17 cellular contexts compared by ENCODE assay signal in genomic region chr6:168171673-168172352, GRCh38.
"Had no signal": no experiment of that assay in that cellular context is flagged by ENCODE, and none has a peak within 500 bp of the region (broad histone marks: within the 10 kb centered on the region; RNA-seq: fewer than 3 reads in every experiment).

No MANE protein-coding gene starts in this region.

- H3K9me3 ChIP-seq: body of pancreas, gastroesophageal sphincter, suprapubic skin had no signal

- H3K4me3 Mint-ChIP-seq: activated CD8-positive, alpha-beta memory T cell treated with anti-CD3 and anti-CD28 coated beads, Interleukin-2, amount 10 ng/mL, durations not matched to agents 7 days and 5 days; activated T-cell treated with anti-CD3 and anti-CD28 coated beads, Interleukin-2, amount 50 U/mL, for 4 hours; central memory CD8-positive, alpha-beta T cell; nephron progenitor cell; T-helper 2 cell treated with Interferon-gamma antibody and Interleukin-4, amounts not matched to agents 5 μg/mL and 100 μg/mL, for 36 hours had no signal

- H3K9me3 Mint-ChIP-seq: activated T-cell treated with anti-CD3 and anti-CD28 coated beads, Interleukin-2, amount 50 U/mL, for 4 hours; nephron progenitor cell had no signal

- H3K4me3 ChIP-seq: body of pancreas, gastroesophageal sphincter, suprapubic skin had no signal

- H3K27ac Mint-ChIP-seq: activated CD8-positive, alpha-beta memory T cell treated with anti-CD3 and anti-CD28 coated beads, Interleukin-2, amount 10 ng/mL, durations not matched to agents 7 days and 5 days; activated naive CD4-positive, alpha-beta T cell treated with anti-CD3 and anti-CD28 coated beads, Interleukin-2, amount 50 U/mL, for 72 hours; nephron progenitor cell; T-helper 2 cell treated with Interferon-gamma antibody and Interleukin-4, amounts not matched to agents 5 μg/mL and 100 μg/mL, for 36 hours had no signal

- H3K4me1 Mint-ChIP-seq: activated CD8-positive, alpha-beta memory T cell treated with anti-CD3 and anti-CD28 coated beads, Interleukin-2, amount 10 ng/mL, durations not matched to agents 7 days and 5 days had no signal

- ATAC-seq: activated CD8-positive, alpha-beta memory T cell treated with anti-CD3 and anti-CD28 coated beads, Interleukin-2, amount 10 ng/mL, durations not matched to agents 7 days and 5 days; activated naive CD4-positive, alpha-beta T cell treated with anti-CD3 and anti-CD28 coated beads, Interleukin-2, amount 50 U/mL, for 72 hours; activated T-cell treated with anti-CD3 and anti-CD28 coated beads, Interleukin-2, amount 50 U/mL, for 4 hours; body of pancreas; gastroesophageal sphincter; stimulated activated naive CD8-positive, alpha-beta T cell treated with anti-CD3 and anti-CD28 coated beads, Interleukin-15, Interleukin-2, amounts not matched to agents 100 U/mL and 50 U/mL, for 24 hours had no signal

- H3K36me3 ChIP-seq: gastroesophageal sphincter, suprapubic skin had no signal

- DNase-seq: activated CD4-positive, alpha-beta T cell treated with anti-CD3 and anti-CD28 coated beads, Interleukin-2, amount 50 U/mL, for 48 hours; activated CD4-positive, CD25-positive, alpha-beta regulatory T cell treated with anti-CD3 and anti-CD28 coated beads, Interleukin-2, amount 50 U/mL, for 72 hours; activated CD8-positive, alpha-beta memory T cell treated with anti-CD3 and anti-CD28 coated beads, Interleukin-2, amount 10 ng/mL, durations not matched to agents 7 days and 5 days; activated effector memory CD4-positive, alpha-beta T cell treated with anti-CD3 and anti-CD28 coated beads, Interleukin-2, amount 50 U/mL, for 16 hours; activated T-cell treated with anti-CD3 and anti-CD28 coated beads, Interleukin-2, amount 50 U/mL, for 4 hours; amniotic stem cell; body of pancreas; effector memory CD4-positive, alpha-beta T cell; nephron progenitor cell; stimulated activated CD4-positive, alpha-beta T cell treated with anti-CD3 and anti-CD28 coated beads, Interleukin-4, amount 100 ng/mL, for 1 hour; stimulated activated CD8-positive, alpha-beta memory T cell treated with anti-CD3 and anti-CD28 coated beads, Interleukin-4, amount 100 ng/mL, for 48 hours; stimulated activated naive CD8-positive, alpha-beta T cell treated with anti-CD3 and anti-CD28 coated beads, Interleukin-15, Interleukin-2, amounts not matched to agents 100 U/mL and 50 U/mL, for 24 hours had no signal

- H3K27me3 ChIP-seq: body of pancreas, suprapubic skin had no signal

- H3K36me3 Mint-ChIP-seq: activated CD8-positive, alpha-beta memory T cell treated with anti-CD3 and anti-CD28 coated beads, Interleukin-2, amount 10 ng/mL, durations not matched to agents 7 days and 5 days had no signal
